2 cellular contexts compared by ENCODE assay signal in the genomic region with DNA sequence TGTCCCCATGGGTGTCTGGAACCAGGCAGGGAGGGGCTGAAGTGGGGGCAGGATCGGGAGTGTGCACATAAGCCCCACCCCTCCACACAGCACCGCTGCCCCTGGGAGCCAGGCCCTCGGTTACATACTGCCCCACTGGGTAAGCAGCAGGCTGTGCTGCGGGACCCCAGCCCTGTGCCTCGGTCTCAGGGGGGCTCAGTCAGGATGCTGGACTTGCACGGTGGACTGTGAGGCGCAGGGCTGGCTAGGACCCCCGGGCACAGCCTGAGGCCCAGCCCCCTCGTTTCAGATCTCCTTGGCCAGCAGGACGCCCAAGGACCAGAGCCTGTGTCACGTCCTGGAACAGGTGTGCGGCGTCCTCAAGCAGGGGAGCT.
A peak's percentile ranks its signal among the peaks of the same experiment; 100 is the strongest.
TF ChIP-seq lines count a peak whose summit lies in the region.

No MANE protein-coding gene starts in this region.

TF ChIP-seq in HEK293, 187 proteins besides CTCF, POLR2A, EP300 and RAD21:
- TF ChIP-seq ZNF600 (tag by site-specific recombination; IDR thresholded peaks at IDR 0.05): peak; percentile 69; the same call in 1 of the 2 replicates
- TF ChIP-seq, protein P1, sequence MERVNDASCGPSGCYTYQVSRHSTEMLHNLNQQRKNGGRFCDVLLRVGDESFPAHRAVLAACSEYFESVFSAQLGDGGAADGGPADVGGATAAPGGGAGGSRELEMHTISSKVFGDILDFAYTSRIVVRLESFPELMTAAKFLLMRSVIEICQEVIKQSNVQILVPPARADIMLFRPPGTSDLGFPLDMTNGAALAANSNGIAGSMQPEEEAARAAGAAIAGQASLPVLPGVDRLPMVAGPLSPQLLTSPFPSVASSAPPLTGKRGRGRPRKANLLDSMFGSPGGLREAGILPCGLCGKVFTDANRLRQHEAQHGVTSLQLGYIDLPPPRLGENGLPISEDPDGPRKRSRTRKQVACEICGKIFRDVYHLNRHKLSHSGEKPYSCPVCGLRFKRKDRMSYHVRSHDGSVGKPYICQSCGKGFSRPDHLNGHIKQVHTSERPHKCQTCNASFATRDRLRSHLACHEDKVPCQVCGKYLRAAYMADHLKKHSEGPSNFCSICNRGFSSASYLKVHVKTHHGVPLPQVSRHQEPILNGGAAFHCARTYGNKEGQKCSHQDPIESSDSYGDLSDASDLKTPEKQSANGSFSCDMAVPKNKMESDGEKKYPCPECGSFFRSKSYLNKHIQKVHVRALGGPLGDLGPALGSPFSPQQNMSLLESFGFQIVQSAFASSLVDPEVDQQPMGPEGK (tag by site-specific recombination; IDR thresholded peaks at IDR 0.05): peak; percentile 31; the same call in 1 of the 2 replicates
- TF ChIP-seq ZIC2 (tag by site-specific recombination; IDR thresholded peaks at IDR 0.05): 0 out of 2 replicates have a peak, but pooled peaks have one; percentile 5
- no peak for TF ChIP-seq IKZF3 (tag by site-specific recombination; IDR thresholded peaks at IDR 0.05)

TF ChIP-seq in endothelial cell of umbilical vein, 7 proteins besides CTCF, POLR2A, EP300 and RAD21:
- no peak for TF ChIP-seq EZH2 (IDR thresholded peaks at IDR 0.05; ENCODE audit: borderline replicate concordance, low read depth, low read length, severe bottlenecking)
- peak; percentile 8 for TF ChIP-seq POLR2AphosphoS5 (IDR thresholded peaks at IDR 0.05; ENCODE audit: insufficient read depth, low read depth, low read length)
